In the genomic region with DNA sequence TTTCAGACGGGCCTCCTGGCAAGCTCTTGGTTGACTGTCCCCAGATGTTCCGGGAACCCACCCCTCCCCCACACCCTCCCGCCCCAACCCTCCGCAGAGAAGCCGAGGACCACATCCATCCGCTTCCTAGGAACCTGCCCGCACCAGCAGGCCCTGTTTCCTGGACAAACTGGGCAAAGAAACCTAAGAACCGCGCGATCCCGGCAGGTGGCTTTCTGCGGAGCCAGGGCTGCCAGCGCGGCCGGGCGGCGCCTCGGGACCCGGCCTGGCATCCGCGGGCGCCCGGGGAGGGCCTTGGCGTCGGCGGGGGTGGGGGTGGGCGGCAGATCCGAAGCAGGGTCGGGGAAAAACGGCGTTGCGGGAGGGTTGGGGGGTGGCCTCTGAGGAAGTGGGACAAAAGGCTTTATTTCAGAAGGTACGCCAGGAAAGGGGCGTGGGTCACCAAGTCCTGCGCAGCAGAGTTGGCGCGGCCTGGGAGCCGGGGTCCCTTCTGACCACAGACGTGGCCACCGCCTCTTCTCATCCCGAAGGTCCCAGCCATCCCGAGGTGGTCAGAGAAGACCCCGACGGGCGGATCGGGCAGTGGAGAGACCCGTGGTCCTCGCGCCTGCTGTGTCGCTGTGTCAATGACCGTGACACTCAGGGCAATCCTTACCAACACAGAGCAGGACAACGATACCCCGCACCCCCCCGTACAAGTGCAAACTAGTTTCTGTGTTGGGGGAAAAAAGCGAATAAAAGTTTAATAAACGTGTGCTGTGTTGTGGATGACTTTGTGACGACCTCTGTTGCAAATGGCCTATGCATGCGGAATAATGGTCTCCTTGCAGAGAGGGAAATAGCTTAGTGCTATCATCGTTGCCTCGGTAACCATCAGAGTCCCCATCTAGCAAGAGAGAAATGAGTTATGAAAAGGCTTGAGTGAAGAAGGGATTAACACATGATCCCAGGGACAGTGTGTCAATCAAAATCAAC, we compare ENCODE assay signal across 9 cellular contexts. TPM values are rescaled to one million over a fixed set of nuclear protein-coding genes. Genes with fewer than 3 reads are reported as not detected.
DNase-seq lines count a peak whose midpoint lies in the region; ATAC-seq and TF ChIP-seq lines count a peak whose summit lies in the region.
"Had no signal": no experiment of that assay in that cellular context is flagged by ENCODE, and none has a peak within 500 bp of the region (broad histone marks: within the 10 kb centered on the region; RNA-seq: fewer than 3 reads in every experiment).

No MANE protein-coding gene starts in this region.

- H3K4me3 ChIP-seq in lower lobe of right lung = peak overlapping the region; percentile 6

- H3K4me1 ChIP-seq in lower lobe of right lung = peaks cover 18% of the 10 kb centered on the region

- peak overlapping the region; percentile 20 for H3K4me3 Mint-ChIP-seq in activated naive CD8-positive, alpha-beta T cell treated with anti-CD3 and anti-CD28 coated beads for 36 hours

- no peaks in the 10 kb centered on the region for H3K36me3 ChIP-seq in lower lobe of right lung

- peak overlapping the region; percentile 26 for H3K27ac Mint-ChIP-seq in activated naive CD8-positive, alpha-beta T cell treated with anti-CD3 and anti-CD28 coated beads for 36 hours

- DNase-seq in AG08396 (ENCODE audit: low spot score) = peak; percentile 13
- no peak for DNase-seq in HEK293T (ENCODE audit: extremely low spot score)
- peak; percentile 3 for DNase-seq in activated naive CD8-positive, alpha-beta T cell treated with anti-CD3 and anti-CD28 coated beads for 36 hours
- DNase-seq in lower lobe of right lung = no peak
- DNase-seq in activated CD4-positive, CD25-positive, alpha-beta regulatory T cell (lab: John Stamatoyannopoulos, UW) = no peak
- DNase-seq in HPDE6-E6E7 (ENCODE audit: extremely low spot score) = no peak
- no peak for DNase-seq in nucleus accumbens (lab: John Stamatoyannopoulos, UW)

- H3K27me3 ChIP-seq in lower lobe of right lung (ENCODE audit: low read depth) = peaks cover 97% of the 10 kb centered on the region

- intact Hi-C loops in lower lobe of right lung (cut with DNase I) = no loop called here

- no peak overlapping the region for H3K27ac ChIP-seq in lower lobe of right lung
- H3K27ac ChIP-seq: RWPE1 had no signal

- H3K4me1 Mint-ChIP-seq in activated naive CD8-positive, alpha-beta T cell treated with anti-CD3 and anti-CD28 coated beads for 36 hours = peaks cover 24% of the 10 kb centered on the region

- no peak for TF ChIP-seq CTCF in lower lobe of right lung (IDR thresholded peaks at IDR 0.05)

- H3K9me3 Mint-ChIP-seq in activated naive CD8-positive, alpha-beta T cell treated with anti-CD3 and anti-CD28 coated beads for 36 hours = peaks cover 5% of the 10 kb centered on the region

- ATAC-seq in lower lobe of right lung (peak in 1 of 2 donors; percentile 17), HG03378 (IDR thresholded peaks at IDR 0.05; ENCODE audit: unreplicated experiment) (no peak)

- POLR2A ChIA-PET in HEK293T (lab: Yijun Ruan, JAX) = no interaction called here

- peaks cover 94% of the 10 kb centered on the region for H3K27me3 Mint-ChIP-seq in activated naive CD8-positive, alpha-beta T cell treated with anti-CD3 and anti-CD28 coated beads for 36 hours

- H3K36me3 Mint-ChIP-seq in activated naive CD8-positive, alpha-beta T cell treated with anti-CD3 and anti-CD28 coated beads for 36 hours = peaks cover 1% of the 10 kb centered on the region

- CTCF ChIA-PET in HEK293T (lab: Yijun Ruan, JAX) = no interaction called here

- H3K9me3 ChIP-seq in lower lobe of right lung = no peaks in the 10 kb centered on the region

TF ChIP-seq in HEK293T, 16 proteins besides CTCF, POLR2A, EP300 and RAD21:
- TF ChIP-seq, protein P1, sequence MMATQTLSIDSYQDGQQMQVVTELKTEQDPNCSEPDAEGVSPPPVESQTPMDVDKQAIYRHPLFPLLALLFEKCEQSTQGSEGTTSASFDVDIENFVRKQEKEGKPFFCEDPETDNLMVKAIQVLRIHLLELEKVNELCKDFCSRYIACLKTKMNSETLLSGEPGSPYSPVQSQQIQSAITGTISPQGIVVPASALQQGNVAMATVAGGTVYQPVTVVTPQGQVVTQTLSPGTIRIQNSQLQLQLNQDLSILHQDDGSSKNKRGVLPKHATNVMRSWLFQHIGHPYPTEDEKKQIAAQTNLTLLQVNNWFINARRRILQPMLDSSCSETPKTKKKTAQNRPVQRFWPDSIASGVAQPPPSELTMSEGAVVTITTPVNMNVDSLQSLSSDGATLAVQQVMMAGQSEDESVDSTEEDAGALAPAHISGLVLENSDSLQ (IDR thresholded peaks at IDR 0.05) = peak; percentile 54; the same call in 1 of the 2 replicates
- TF ChIP-seq FOXM1 (IDR thresholded peaks at IDR 0.05; ENCODE audit: borderline replicate concordance) = no peak

RNA-seq across cellular contexts. Expression of a gene that starts 19.5 kb away (rescaled TPM):
- 1 to 10 TPM; 8.4 to 8.8 TPM for total RNA-seq in activated naive CD8-positive, alpha-beta T cell treated with anti-CD3 and anti-CD28 coated beads for 36 hours
- total RNA-seq in lower lobe of right lung = 4.6 TPM

Comparison
In these comparisons a context has a peak if more than half of its experiments do, and no peak if none do; other contexts are left out.
1. DNase-seq: peak in AG08396 (single experiment) and activated naive CD8-positive, alpha-beta T cell treated with anti-CD3 and anti-CD28 coated beads for 36 hours (single experiment); none in HEK293T (single experiment), lower lobe of right lung (single experiment), activated CD4-positive, CD25-positive, alpha-beta regulatory T cell (0 of 4), HPDE6-E6E7 (single experiment) and nucleus accumbens (0 of 56).